ENCODE assay signal across 8 cellular contexts in the genomic region with DNA sequence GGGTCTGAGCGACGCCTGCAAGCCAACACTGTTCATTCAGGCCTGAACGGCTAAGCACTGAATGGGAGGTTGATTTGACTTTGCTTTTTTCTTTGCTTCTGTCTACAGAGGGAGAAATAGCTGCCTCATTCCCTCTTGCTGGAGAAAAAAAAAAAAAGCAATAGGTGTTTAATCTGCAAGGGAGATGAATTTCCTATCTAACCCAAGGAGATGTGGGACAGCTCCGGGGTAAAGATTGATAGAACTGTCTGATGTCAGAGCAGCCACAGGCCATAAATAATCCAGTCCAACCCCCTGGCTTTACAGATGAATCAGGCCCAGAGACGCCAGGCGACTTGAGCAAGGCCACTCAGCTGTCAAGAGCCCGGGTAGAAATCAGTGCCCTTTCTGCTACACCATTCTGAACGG.
DNase-seq lines count a peak whose midpoint lies in the region; ATAC-seq and TF ChIP-seq lines count a peak whose summit lies in the region.

No MANE protein-coding gene starts in this region.

- H3K9me3 Mint-ChIP-seq in T-cell = no peaks in the 10 kb centered on the region

- H3K4me3 ChIP-seq in HEK293 (ENCODE audit: low read depth, low read length) = peak overlapping the region; percentile 1; the same call in 1 of the 2 replicates
- H3K4me3 ChIP-seq in gastroesophageal sphincter = peak overlapping the region; percentile 15 to 87
- peak overlapping the region; percentile 27 for H3K4me3 ChIP-seq in skeletal muscle cell (ENCODE audit: low read depth, low read length)

- H3K4me3 Mint-ChIP-seq in T-cell = peak overlapping the region; percentile 83 to 93 (median 83)

- DNase-seq in T-cell (peak in 1 of 34 experiments; percentile 5), skeletal muscle cell (ENCODE audit: low read depth) (no peak), NCI-H2171 treated with DMSO at 0.1 percent for 48 hours (lab: John Stamatoyannopoulos, UW) (no peak), NCI-H1092 (lab: John Stamatoyannopoulos, UW) (no peak), SW 1271 (lab: John Stamatoyannopoulos, UW) (no peak)
- no peak for DNase-seq in stimulated activated CD8-positive, alpha-beta memory T cell treated with anti-CD3 and anti-CD28 coated beads, Interleukin-4, amount 100 ng/mL, for 48 hours

- CTCF ChIA-PET in HEK293 (lab: Yijun Ruan, JAX) (interaction anchor here (2.4 kb wide), 1 partner anchor 9 kb away, joined by 12 read pairs; no protein-coding TSS in a partner anchor), T-cell (lab: Charles Lee) (interaction anchor here in 1 of 2 donors (0.9 kb wide), 1 partner anchor 1060 kb away, joined by 3 read pairs; no protein-coding TSS in a partner anchor)

- TF ChIP-seq POLR2A in gastroesophageal sphincter (IDR thresholded peaks at IDR 0.05) = no peak

- ATAC-seq in T-cell (replicated peaks in 1 of 4) = no peak
- no peak for ATAC-seq in gastroesophageal sphincter

- TF ChIP-seq EP300 in gastroesophageal sphincter (IDR thresholded peaks at IDR 0.05) = no peak

- peaks cover 13 to 15% (median 13%) of the 10 kb centered on the region in 3 donors for H3K4me1 Mint-ChIP-seq in T-cell

- WGBS in gastroesophageal sphincter (ENCODE audit: low coverage in 1 of 2), 2 donors = 18 to 26% methylated on average over 5 to 8 of the region's 8 CpGs

- TF ChIP-seq CTCF in HEK293 (tag by site-specific recombination; IDR thresholded peaks at IDR 0.05) (no peak), gastroesophageal sphincter (IDR thresholded peaks at IDR 0.05) (no peak)

- H3K27me3 ChIP-seq in gastroesophageal sphincter = no peaks in the 10 kb centered on the region

- no peaks in the 10 kb centered on the region for H3K27me3 Mint-ChIP-seq in T-cell

- H3K36me3 ChIP-seq in HEK293 (ENCODE audit: control insufficient read depth in 2 of 2, insufficient read depth in 1 of 2, low read length in 2 of 2) = no peaks in the 10 kb centered on the region
- H3K36me3 ChIP-seq in gastroesophageal sphincter = no peaks in the 10 kb centered on the region

- H3K9me3 ChIP-seq in HEK293 (ENCODE audit: control insufficient read depth, insufficient read depth, low read depth, low read length) (no peaks in the 10 kb centered on the region), gastroesophageal sphincter (no peaks in the 10 kb centered on the region)

- peak overlapping the region; percentile 90 to 97 for H3K27ac Mint-ChIP-seq in T-cell

- no peaks in the 10 kb centered on the region for H3K36me3 Mint-ChIP-seq in T-cell

- H3K27ac ChIP-seq in HEK293 (ENCODE audit: extremely low read depth, low read depth, low read length) = peak overlapping the region; percentile 34; the same call in 1 of the 2 replicates
- H3K27ac ChIP-seq in gastroesophageal sphincter = peak overlapping the region; percentile 70 to 98 (median 96)

- H3K4me1 ChIP-seq in HEK293 (ENCODE audit: control insufficient read depth, insufficient read depth, low read length) (0 out of 2 replicates have a peak, but pooled peaks cover 4% of the 10 kb centered on the region), gastroesophageal sphincter (peaks cover 0 to 38% (median 0%) of the 10 kb centered on the region in 3 donors)

- POLR2A ChIA-PET in HEK293 (lab: Yijun Ruan, JAX) = interaction anchor here (0.7 to 1.0 kb wide), 2 partner anchors 132 to 157 kb away, joined by 4 read pairs; no protein-coding TSS in a partner anchor
- POLR2A ChIA-PET in T-cell (lab: Charles Lee) = interaction anchor here in 1 of 2 donors (0.7 kb wide), 1 partner anchor 10 kb away, joined by 3 read pairs; no protein-coding TSS in a partner anchor

TF ChIP-seq in HEK293, 187 proteins besides CTCF, POLR2A, EP300 and RAD21:
- TF ChIP-seq ZNF521 (tag by site-specific recombination; IDR thresholded peaks at IDR 0.05) (no peak), GLI2 (tag by site-specific recombination; IDR thresholded peaks at IDR 0.05; ENCODE audit: borderline replicate concordance, low read depth) (no peak), ZNF776 (tag by site-specific recombination; IDR thresholded peaks at IDR 0.05; ENCODE audit: borderline replicate concordance) (no peak), ZNF169 (tag by site-specific recombination; IDR thresholded peaks at IDR 0.05) (no peak), HIC1 (tag by site-specific recombination; IDR thresholded peaks at IDR 0.05) (no peak), ZNF416 (tag by site-specific recombination; IDR thresholded peaks at IDR 0.05) (no peak), ZBTB17 (tag by site-specific recombination; IDR thresholded peaks at IDR 0.05) (peak; percentile 78), ZNF600 (tag by site-specific recombination; IDR thresholded peaks at IDR 0.05) (peak; percentile 61), ZNF366 (tag by site-specific recombination; conservative IDR thresholded peaks at IDR 0.05) (no peak), ZNF2 (tag by site-specific recombination; IDR thresholded peaks at IDR 0.05) (no peak), ZNF768 (tag by site-specific recombination; IDR thresholded peaks at IDR 0.05) (no peak), ZNF501 (tag by site-specific recombination; IDR thresholded peaks at IDR 0.05) (0 out of 2 replicates have a peak, but pooled peaks have one; percentile 22), ZNF23 (tag by site-specific recombination; IDR thresholded peaks at IDR 0.05; ENCODE audit: borderline replicate concordance) (no peak)
- TF ChIP-seq, protein P1, sequence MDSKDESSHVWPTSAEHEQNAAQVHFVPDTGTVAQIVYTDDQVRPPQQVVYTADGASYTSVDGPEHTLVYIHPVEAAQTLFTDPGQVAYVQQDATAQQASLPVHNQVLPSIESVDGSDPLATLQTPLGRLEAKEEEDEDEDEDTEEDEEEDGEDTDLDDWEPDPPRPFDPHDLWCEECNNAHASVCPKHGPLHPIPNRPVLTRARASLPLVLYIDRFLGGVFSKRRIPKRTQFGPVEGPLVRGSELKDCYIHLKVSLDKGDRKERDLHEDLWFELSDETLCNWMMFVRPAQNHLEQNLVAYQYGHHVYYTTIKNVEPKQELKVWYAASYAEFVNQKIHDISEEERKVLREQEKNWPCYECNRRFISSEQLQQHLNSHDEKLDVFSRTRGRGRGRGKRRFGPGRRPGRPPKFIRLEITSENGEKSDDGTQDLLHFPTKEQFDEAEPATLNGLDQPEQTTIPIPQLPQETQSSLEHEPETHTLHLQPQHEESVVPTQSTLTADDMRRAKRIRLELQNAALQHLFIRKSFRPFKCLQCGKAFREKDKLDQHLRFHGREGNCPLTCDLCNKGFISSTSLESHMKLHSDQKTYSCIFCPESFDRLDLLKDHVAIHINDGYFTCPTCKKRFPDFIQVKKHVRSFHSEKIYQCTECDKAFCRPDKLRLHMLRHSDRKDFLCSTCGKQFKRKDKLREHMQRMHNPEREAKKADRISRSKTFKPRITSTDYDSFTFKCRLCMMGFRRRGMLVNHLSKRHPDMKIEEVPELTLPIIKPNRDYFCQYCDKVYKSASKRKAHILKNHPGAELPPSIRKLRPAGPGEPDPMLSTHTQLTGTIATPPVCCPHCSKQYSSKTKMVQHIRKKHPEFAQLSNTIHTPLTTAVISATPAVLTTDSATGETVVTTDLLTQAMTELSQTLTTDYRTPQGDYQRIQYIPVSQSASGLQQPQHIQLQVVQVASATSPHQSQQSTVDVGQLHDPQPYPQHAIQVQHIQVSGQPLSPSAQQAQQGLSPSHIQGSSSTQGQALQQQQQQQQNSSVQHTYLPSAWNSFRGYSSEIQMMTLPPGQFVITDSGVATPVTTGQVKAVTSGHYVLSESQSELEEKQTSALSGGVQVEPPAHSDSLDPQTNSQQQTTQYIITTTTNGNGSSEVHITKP (tag by site-specific recombination; IDR thresholded peaks at IDR 0.05) = 0 out of 2 replicates have a peak, but pooled peaks have one; percentile 3

Comparison
In these comparisons a context has a peak if more than half of its experiments do, and no peak if none do; other contexts are left out.
1. H3K4me3 ChIP-seq: peak in every context shown above with its lines; median percentile 51 in gastroesophageal sphincter; 27 in skeletal muscle cell; 1 in HEK293.